In the genomic region with DNA sequence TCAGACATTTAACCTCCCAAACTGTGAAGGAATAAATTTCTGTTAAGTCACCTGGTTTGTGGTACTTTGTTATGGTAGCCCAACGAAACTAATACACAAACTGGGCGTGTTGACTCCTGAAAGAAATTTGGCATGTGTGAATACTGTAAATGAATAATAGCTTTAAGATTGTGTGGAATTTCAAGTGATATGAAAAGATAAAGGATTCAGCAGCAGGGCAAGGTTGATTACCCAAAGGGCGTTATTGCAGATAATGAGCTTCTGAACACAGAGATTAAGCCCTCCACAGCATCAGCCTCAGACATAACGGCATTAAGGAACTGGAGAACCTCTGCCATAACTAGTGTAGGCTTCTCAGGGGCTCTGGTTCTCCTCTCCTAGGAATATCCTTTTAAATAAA, we compare ENCODE assay signal across 30 cellular contexts.
"Had no signal": no experiment of that assay in that cellular context is flagged by ENCODE, and none has a peak within 500 bp of the region (broad histone marks: within the 10 kb centered on the region; RNA-seq: fewer than 3 reads in every experiment).

No MANE protein-coding gene starts in this region.

- H3K4me3 ChIP-seq: breast epithelium, ovary, skin epidermis, thyroid gland, upper lobe of left lung, vagina had no signal

- H3K4me3 Mint-ChIP-seq: activated CD4-positive, alpha-beta memory T cell treated with anti-CD3 and anti-CD28 coated beads, Interleukin-2, amount 10 ng/mL, durations not matched to agents 7 days and 5 days; activated CD4-positive, alpha-beta T cell treated with anti-CD3 and anti-CD28 coated beads, Interleukin-2, amount 10 ng/mL, durations not matched to agents 7 days and 5 days; activated naive CD4-positive, alpha-beta T cell treated with anti-CD3 and anti-CD28 coated beads, Interleukin-2, amount 50 U/mL, for 24 hours; activated T-cell treated with anti-CD3 and anti-CD28 coated beads, Interleukin-2, amount 50 U/mL, for 4 hours; activated T-helper 17 cell treated with anti-CD3 and anti-CD28 coated beads, Interleukin-2, amount 50 U/mL, for 72 hours; central memory CD8-positive, alpha-beta T cell; dendritic cell treated with granulocyte-macrophage colony-stimulating factor and Interleukin-4, amounts not matched to agents 40 ng/mL and 50 ng/mL, for 4 days; mesothelial cell of epicardium; naive thymus-derived CD4-positive, alpha-beta T cell; stimulated activated effector memory CD8-positive, alpha-beta T cell treated with anti-CD3 and anti-CD28 coated beads, Interleukin-12 subunit alpha, Interleukin-12 subunit beta, amount 100 ng/mL, for 72 hours; stimulated activated naive CD8-positive, alpha-beta T cell treated with anti-CD3 and anti-CD28 coated beads, Interleukin-15, amount 100 ng/mL, for 72 hours; T-helper 2 cell treated with Interferon-gamma antibody and Interleukin-4, amounts not matched to agents 5 μg/mL and 100 μg/mL, for 36 hours; WTC11 had no signal

- ATAC-seq: activated T-cell treated with anti-CD3 and anti-CD28 coated beads, Interleukin-2, amount 50 U/mL, for 4 hours; activated T-helper 17 cell treated with anti-CD3 and anti-CD28 coated beads, Interleukin-2, amount 50 U/mL, for 72 hours; left cardiac atrium; left ventricle myocardium superior; naive thymus-derived CD4-positive, alpha-beta T cell; sciatic nerve; stimulated activated effector memory CD8-positive, alpha-beta T cell treated with anti-CD3 and anti-CD28 coated beads, Interleukin-12 subunit alpha, Interleukin-12 subunit beta, amount 100 ng/mL, for 72 hours; stimulated activated naive CD8-positive, alpha-beta T cell treated with anti-CD3 and anti-CD28 coated beads, Interleukin-15, amount 100 ng/mL, for 72 hours; WTC11 had no signal

- H3K9me3 ChIP-seq: breast epithelium, ovary, thyroid gland, upper lobe of left lung, vagina had no signal

- DNase-seq: activated CD4-positive, alpha-beta memory T cell treated with anti-CD3 and anti-CD28 coated beads, Interleukin-2, amount 10 ng/mL, durations not matched to agents 7 days and 5 days; activated CD4-positive, alpha-beta T cell treated with anti-CD3 and anti-CD28 coated beads for 1 hour; activated CD4-positive, alpha-beta T cell treated with anti-CD3 and anti-CD28 coated beads, Interleukin-2, amount 10 ng/mL, durations not matched to agents 7 days and 5 days; activated gamma-delta T cell treated with Interleukin-2 at 50 U/mL for 16 hours; activated T-cell treated with anti-CD3 and anti-CD28 coated beads, Interleukin-2, amount 50 U/mL, for 4 hours; head of caudate nucleus; hippocampal formation; left cardiac atrium; left ventricle myocardium superior; naive thymus-derived CD4-positive, alpha-beta T cell; ovary; stimulated activated CD4-positive, alpha-beta T cell treated with anti-CD3 and anti-CD28 coated beads, Interleukin-4, amount 100 ng/mL, for 24 hours; stimulated activated naive CD8-positive, alpha-beta T cell treated with anti-CD3 and anti-CD28 coated beads, Interleukin-15, amount 100 ng/mL, for 72 hours; substantia nigra; T-helper 1 cell; thyroid gland; upper lobe of left lung had no signal

- H3K27ac ChIP-seq: breast epithelium, ovary, skin epidermis, thyroid gland, upper lobe of left lung, vagina had no signal

- H3K4me1 Mint-ChIP-seq: activated CD4-positive, alpha-beta memory T cell treated with anti-CD3 and anti-CD28 coated beads, Interleukin-2, amount 10 ng/mL, durations not matched to agents 7 days and 5 days; activated CD4-positive, alpha-beta T cell treated with anti-CD3 and anti-CD28 coated beads, Interleukin-2, amount 10 ng/mL, durations not matched to agents 7 days and 5 days; activated naive CD4-positive, alpha-beta T cell treated with anti-CD3 and anti-CD28 coated beads, Interleukin-2, amount 50 U/mL, for 24 hours; activated T-helper 17 cell treated with anti-CD3 and anti-CD28 coated beads, Interleukin-2, amount 50 U/mL, for 72 hours; central memory CD8-positive, alpha-beta T cell; stimulated activated effector memory CD8-positive, alpha-beta T cell treated with anti-CD3 and anti-CD28 coated beads, Interleukin-12 subunit alpha, Interleukin-12 subunit beta, amount 100 ng/mL, for 72 hours; stimulated activated naive CD8-positive, alpha-beta T cell treated with anti-CD3 and anti-CD28 coated beads, Interleukin-15, amount 100 ng/mL, for 72 hours had no signal

- H3K4me1 ChIP-seq: breast epithelium, upper lobe of left lung, vagina had no signal

- H3K27me3 Mint-ChIP-seq: activated CD4-positive, alpha-beta memory T cell treated with anti-CD3 and anti-CD28 coated beads, Interleukin-2, amount 10 ng/mL, durations not matched to agents 7 days and 5 days; activated CD4-positive, alpha-beta T cell treated with anti-CD3 and anti-CD28 coated beads, Interleukin-2, amount 10 ng/mL, durations not matched to agents 7 days and 5 days; activated T-helper 17 cell treated with anti-CD3 and anti-CD28 coated beads, Interleukin-2, amount 50 U/mL, for 72 hours; central memory CD8-positive, alpha-beta T cell; dendritic cell treated with granulocyte-macrophage colony-stimulating factor and Interleukin-4, amounts not matched to agents 40 ng/mL and 50 ng/mL, for 4 days; progenitor cell of endocrine pancreas; stimulated activated naive CD8-positive, alpha-beta T cell treated with anti-CD3 and anti-CD28 coated beads, Interleukin-15, amount 100 ng/mL, for 72 hours had no signal

- H3K27ac Mint-ChIP-seq: activated CD4-positive, alpha-beta memory T cell treated with anti-CD3 and anti-CD28 coated beads, Interleukin-2, amount 10 ng/mL, durations not matched to agents 7 days and 5 days; activated CD4-positive, alpha-beta T cell treated with anti-CD3 and anti-CD28 coated beads, Interleukin-2, amount 10 ng/mL, durations not matched to agents 7 days and 5 days; activated naive CD4-positive, alpha-beta T cell treated with anti-CD3 and anti-CD28 coated beads, Interleukin-2, amount 50 U/mL, for 24 hours; activated T-helper 17 cell treated with anti-CD3 and anti-CD28 coated beads, Interleukin-2, amount 50 U/mL, for 72 hours; dendritic cell treated with granulocyte-macrophage colony-stimulating factor and Interleukin-4, amounts not matched to agents 40 ng/mL and 50 ng/mL, for 4 days; mesothelial cell of epicardium; naive thymus-derived CD4-positive, alpha-beta T cell; progenitor cell of endocrine pancreas; stimulated activated effector memory CD8-positive, alpha-beta T cell treated with anti-CD3 and anti-CD28 coated beads, Interleukin-12 subunit alpha, Interleukin-12 subunit beta, amount 100 ng/mL, for 72 hours; stimulated activated naive CD8-positive, alpha-beta T cell treated with anti-CD3 and anti-CD28 coated beads, Interleukin-15, amount 100 ng/mL, for 72 hours; T-helper 2 cell treated with Interferon-gamma antibody and Interleukin-4, amounts not matched to agents 5 μg/mL and 100 μg/mL, for 36 hours; WTC11 had no signal

- H3K36me3 ChIP-seq: breast epithelium, ovary, thyroid gland, upper lobe of left lung, vagina had no signal

- H3K9me3 Mint-ChIP-seq: activated CD4-positive, alpha-beta memory T cell treated with anti-CD3 and anti-CD28 coated beads, Interleukin-2, amount 10 ng/mL, durations not matched to agents 7 days and 5 days; activated CD4-positive, alpha-beta T cell treated with anti-CD3 and anti-CD28 coated beads, Interleukin-2, amount 10 ng/mL, durations not matched to agents 7 days and 5 days; activated naive CD4-positive, alpha-beta T cell treated with anti-CD3 and anti-CD28 coated beads, Interleukin-2, amount 50 U/mL, for 24 hours; activated T-cell treated with anti-CD3 and anti-CD28 coated beads, Interleukin-2, amount 50 U/mL, for 4 hours; activated T-helper 17 cell treated with anti-CD3 and anti-CD28 coated beads, Interleukin-2, amount 50 U/mL, for 72 hours; central memory CD8-positive, alpha-beta T cell; dendritic cell treated with granulocyte-macrophage colony-stimulating factor and Interleukin-4, amounts not matched to agents 40 ng/mL and 50 ng/mL, for 4 days; mesothelial cell of epicardium; naive thymus-derived CD4-positive, alpha-beta T cell; stimulated activated effector memory CD8-positive, alpha-beta T cell treated with anti-CD3 and anti-CD28 coated beads, Interleukin-12 subunit alpha, Interleukin-12 subunit beta, amount 100 ng/mL, for 72 hours; stimulated activated naive CD8-positive, alpha-beta T cell treated with anti-CD3 and anti-CD28 coated beads, Interleukin-15, amount 100 ng/mL, for 72 hours; T-helper 2 cell treated with Interferon-gamma antibody and Interleukin-4, amounts not matched to agents 5 μg/mL and 100 μg/mL, for 36 hours; WTC11 had no signal

- H3K36me3 Mint-ChIP-seq: activated naive CD4-positive, alpha-beta T cell treated with anti-CD3 and anti-CD28 coated beads, Interleukin-2, amount 50 U/mL, for 24 hours; mesothelial cell of epicardium; naive thymus-derived CD4-positive, alpha-beta T cell; stimulated activated effector memory CD8-positive, alpha-beta T cell treated with anti-CD3 and anti-CD28 coated beads, Interleukin-12 subunit alpha, Interleukin-12 subunit beta, amount 100 ng/mL, for 72 hours; WTC11 had no signal

- H3K27me3 ChIP-seq: breast epithelium, ovary, thyroid gland, upper lobe of left lung, vagina had no signal
